ENCODE assay signal across 18 cellular contexts in the genomic region with DNA sequence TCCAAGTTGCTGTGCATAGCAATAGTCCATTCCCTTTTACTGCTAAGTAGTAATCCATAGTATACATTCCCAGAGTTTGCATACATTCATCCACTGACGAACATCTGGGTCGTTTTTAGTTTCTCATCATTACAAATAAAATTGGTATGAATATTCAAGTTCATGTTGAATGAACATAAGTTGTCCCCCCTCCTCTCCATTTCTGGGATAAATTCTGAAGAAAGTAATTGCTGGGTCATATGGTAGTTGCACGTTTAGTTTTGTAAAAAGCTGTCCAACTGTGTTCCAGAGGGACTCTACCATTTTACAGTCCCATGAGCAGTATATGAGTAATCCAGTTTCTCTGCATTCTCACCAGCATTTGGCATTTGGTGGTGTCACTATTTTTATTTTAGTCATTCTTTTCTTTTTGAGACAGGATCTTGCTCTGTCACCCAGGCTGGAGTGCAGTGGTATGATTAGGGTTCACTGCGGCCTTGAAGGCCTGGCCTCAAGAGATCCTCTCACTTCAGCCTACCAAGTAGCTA.
"Had no signal": no experiment of that assay in that cellular context is flagged by ENCODE, and none has a peak within 500 bp of the region (broad histone marks: within the 10 kb centered on the region; RNA-seq: fewer than 3 reads in every experiment).

No MANE protein-coding gene starts in this region.

- DNase-seq: cortex of kidney; dorsolateral prefrontal cortex; effector CD8-positive, alpha-beta T cell; foreskin melanocyte; head of caudate nucleus; kidney; left colon; mesendoderm; naive B cell; nephron progenitor cell; psoas muscle; retina; right lobe of liver; stimulated activated CD4-positive, alpha-beta T cell treated with anti-CD3 and anti-CD28 coated beads, Interleukin-4, amount 100 ng/mL, for 24 hours; stimulated activated naive CD8-positive, alpha-beta T cell treated with anti-CD3 and anti-CD28 coated beads, Interleukin-15, amount 100 ng/mL, for 72 hours; substantia nigra; transverse colon had no signal

- H3K36me3 Mint-ChIP-seq: naive B cell; stimulated activated memory B cell treated with anti-CD40 and anti-IgM and Interleukin-4, amounts not matched to agents 10 μg/mL and 1 μg/mL and 100 μg/mL, for 72 hours had no signal

- ATAC-seq: left colon; psoas muscle; right lobe of liver; stimulated activated memory B cell treated with anti-CD40 and anti-IgM and Interleukin-4, amounts not matched to agents 10 μg/mL and 1 μg/mL and 100 μg/mL, for 72 hours; stimulated activated naive CD8-positive, alpha-beta T cell treated with anti-CD3 and anti-CD28 coated beads, Interleukin-15, amount 100 ng/mL, for 72 hours had no signal

- H3K27ac Mint-ChIP-seq: naive B cell; nephron progenitor cell; stimulated activated memory B cell treated with anti-CD40 and anti-IgM and Interleukin-4, amounts not matched to agents 10 μg/mL and 1 μg/mL and 100 μg/mL, for 72 hours; stimulated activated naive CD8-positive, alpha-beta T cell treated with anti-CD3 and anti-CD28 coated beads, Interleukin-15, amount 100 ng/mL, for 72 hours had no signal

- H3K4me1 Mint-ChIP-seq: naive B cell; nephron progenitor cell; stimulated activated memory B cell treated with anti-CD40 and anti-IgM and Interleukin-4, amounts not matched to agents 10 μg/mL and 1 μg/mL and 100 μg/mL, for 72 hours; stimulated activated naive CD8-positive, alpha-beta T cell treated with anti-CD3 and anti-CD28 coated beads, Interleukin-15, amount 100 ng/mL, for 72 hours had no signal

- H3K9me3 Mint-ChIP-seq: nephron progenitor cell; stimulated activated memory B cell treated with anti-CD40 and anti-IgM and Interleukin-4, amounts not matched to agents 10 μg/mL and 1 μg/mL and 100 μg/mL, for 72 hours; stimulated activated naive CD8-positive, alpha-beta T cell treated with anti-CD3 and anti-CD28 coated beads, Interleukin-15, amount 100 ng/mL, for 72 hours had no signal

- H3K27me3 Mint-ChIP-seq: naive B cell; stimulated activated memory B cell treated with anti-CD40 and anti-IgM and Interleukin-4, amounts not matched to agents 10 μg/mL and 1 μg/mL and 100 μg/mL, for 72 hours; stimulated activated naive CD8-positive, alpha-beta T cell treated with anti-CD3 and anti-CD28 coated beads, Interleukin-15, amount 100 ng/mL, for 72 hours had no signal

- H3K4me3 Mint-ChIP-seq: naive B cell; nephron progenitor cell; stimulated activated memory B cell treated with anti-CD40 and anti-IgM and Interleukin-4, amounts not matched to agents 10 μg/mL and 1 μg/mL and 100 μg/mL, for 72 hours; stimulated activated naive CD8-positive, alpha-beta T cell treated with anti-CD3 and anti-CD28 coated beads, Interleukin-15, amount 100 ng/mL, for 72 hours had no signal
